19 cellular contexts compared by ENCODE assay signal in the genomic region with DNA sequence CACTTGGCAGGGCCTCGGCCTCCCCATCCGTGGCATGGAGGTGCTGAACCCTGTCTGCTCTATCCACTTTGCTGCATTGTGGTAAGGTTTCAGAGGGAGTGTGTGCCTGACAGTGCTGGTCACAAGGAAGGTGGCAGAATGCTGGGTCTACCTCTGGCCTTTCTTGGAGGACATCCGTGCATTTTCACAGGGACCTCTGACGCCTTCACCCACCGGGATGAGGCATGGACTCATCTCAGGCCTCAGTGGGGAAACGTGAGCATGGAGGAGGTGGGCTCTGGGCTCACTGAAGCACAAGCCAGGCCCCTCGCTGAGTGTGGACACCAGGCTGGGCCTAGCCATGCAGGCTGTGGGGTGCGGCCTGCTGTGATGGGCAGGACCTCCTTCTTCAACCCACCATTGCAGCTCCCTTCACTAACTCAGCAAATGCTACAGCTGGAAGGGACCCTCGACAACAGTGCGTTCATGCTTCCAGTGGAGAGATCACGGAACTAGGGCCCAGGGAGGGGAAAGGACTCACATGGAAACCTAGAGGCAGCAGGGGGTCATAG. TPM values are rescaled to one million over a fixed set of nuclear protein-coding genes. Genes with fewer than 3 reads are reported as not detected.
A peak's percentile ranks its signal among the peaks of the same experiment; 100 is the strongest.
DNase-seq lines count a peak whose midpoint lies in the region; TF ChIP-seq lines count a peak whose summit lies in the region.
"Had no signal": no experiment of that assay in that cellular context is flagged by ENCODE, and none has a peak within 500 bp of the region (broad histone marks: within the 10 kb centered on the region; RNA-seq: fewer than 3 reads in every experiment).

No MANE protein-coding gene starts in this region.

- 84% methylated on average over 8 to 11 of the region's 11 CpGs for WGBS in endodermal cell (ENCODE audit: insufficient coverage in 1 of 2, insufficient read length in 1 of 2), 2 experiments
- WGBS in spleen, 5 donors = 79 to 100% (median 92%) methylated on average over 2 to 11 of the region's 11 CpGs

- POLR2A ChIA-PET in activated CD4-positive, alpha-beta memory T cell treated with anti-CD3 and anti-CD28 coated beads for 36 hours (lab: Charles Lee) = no interaction called here
- POLR2A ChIA-PET in activated CD4-positive, alpha-beta memory T cell treated with anti-CD3 and anti-CD28 coated beads, Interleukin-2, amount 10 ng/mL, durations not matched to agents 7 days and 5 days (lab: Charles Lee) = no interaction called here

- H3K36me3 ChIP-seq in endodermal cell (ENCODE audit: control insufficient read depth, insufficient read depth, low read length) = no peaks in the 10 kb centered on the region
- H3K36me3 ChIP-seq in spleen = no peaks in the 10 kb centered on the region
- H3K36me3 ChIP-seq: BLaER1 treated with 17β-estradiol and CSF1 and Interleukin-3, amounts not matched to agents 10 nM and 100 nM; MG63 had no signal

- no peak overlapping the region for H3K4me3 ChIP-seq in endodermal cell (ENCODE audit: low read length)
- no peak overlapping the region for H3K4me3 ChIP-seq in spleen
- H3K4me3 ChIP-seq: BLaER1 treated with 17β-estradiol and CSF1 and Interleukin-3, amounts not matched to agents 10 nM and 100 nM; MG63 had no signal

- CTCF ChIA-PET in activated CD4-positive, alpha-beta memory T cell treated with anti-CD3 and anti-CD28 coated beads for 36 hours (lab: Charles Lee) = no interaction called here
- CTCF ChIA-PET in activated CD4-positive, alpha-beta memory T cell treated with anti-CD3 and anti-CD28 coated beads, Interleukin-2, amount 10 ng/mL, durations not matched to agents 7 days and 5 days (lab: Charles Lee) = no interaction called here

- H3K9me3 Mint-ChIP-seq in activated CD4-positive, alpha-beta memory T cell treated with anti-CD3 and anti-CD28 coated beads for 36 hours = no peaks in the 10 kb centered on the region
- no peaks in the 10 kb centered on the region for H3K9me3 Mint-ChIP-seq in activated CD4-positive, alpha-beta memory T cell treated with anti-CD3 and anti-CD28 coated beads, Interleukin-2, amount 10 ng/mL, durations not matched to agents 7 days and 5 days
- no peaks in the 10 kb centered on the region for H3K9me3 Mint-ChIP-seq in endodermal cell

- no peaks in the 10 kb centered on the region for H3K27me3 Mint-ChIP-seq in activated CD4-positive, alpha-beta memory T cell treated with anti-CD3 and anti-CD28 coated beads for 36 hours
- H3K27me3 Mint-ChIP-seq in activated CD4-positive, alpha-beta memory T cell treated with anti-CD3 and anti-CD28 coated beads, Interleukin-2, amount 10 ng/mL, durations not matched to agents 7 days and 5 days = no peaks in the 10 kb centered on the region
- peaks cover 2% of the 10 kb centered on the region for H3K27me3 Mint-ChIP-seq in endodermal cell (ENCODE audit: insufficient read depth)

- TF ChIP-seq CTCF in endodermal cell (conservative IDR thresholded peaks at IDR 0.05) = no peak
- no peak for TF ChIP-seq CTCF in spleen (IDR thresholded peaks at IDR 0.05 in 8 of 11, conservative IDR thresholded peaks at IDR 0.05 in 3 of 11)

- peak; percentile 4 for DNase-seq in activated CD4-positive, alpha-beta memory T cell treated with anti-CD3 and anti-CD28 coated beads for 36 hours
- no peak for DNase-seq in activated CD4-positive, alpha-beta memory T cell treated with anti-CD3 and anti-CD28 coated beads, Interleukin-2, amount 10 ng/mL, durations not matched to agents 7 days and 5 days
- DNase-seq in GM03348 (ENCODE audit: low spot score) = peak; percentile 3
- DNase-seq in endodermal cell = peak; percentile 32
- DNase-seq in spleen = peak; percentile 52
- no peak for DNase-seq in RKO (ENCODE audit: low spot score)
- no peak for DNase-seq in NCI-H1105 (lab: John Stamatoyannopoulos, UW)
- no peak for DNase-seq in hypothalamus (lab: John Stamatoyannopoulos, UW)
- DNase-seq: 8988T, DMS 273 treated with DMSO at 0.1 percent for 48 hours, GDM1, GOT3, Karpas-422, MG63, NCI-H1092, NCI-H2227 treated with DMSO at 0.1 percent for 48 hours, NCI-H524, SHP77 treated with DMSO at 0.1 percent for 48 hours had no signal

- H3K4me1 ChIP-seq in endodermal cell (ENCODE audit: control insufficient read depth, insufficient read depth, low read length) (no peaks in the 10 kb centered on the region), spleen (no peaks in the 10 kb centered on the region)

- no peaks in the 10 kb centered on the region for H3K4me1 Mint-ChIP-seq in activated CD4-positive, alpha-beta memory T cell treated with anti-CD3 and anti-CD28 coated beads for 36 hours (ENCODE audit: low read depth)
- H3K4me1 Mint-ChIP-seq in activated CD4-positive, alpha-beta memory T cell treated with anti-CD3 and anti-CD28 coated beads, Interleukin-2, amount 10 ng/mL, durations not matched to agents 7 days and 5 days = no peaks in the 10 kb centered on the region
- H3K4me1 Mint-ChIP-seq in endodermal cell = peaks cover 6% of the 10 kb centered on the region

- no peaks in the 10 kb centered on the region for H3K36me3 Mint-ChIP-seq in activated CD4-positive, alpha-beta memory T cell treated with anti-CD3 and anti-CD28 coated beads for 36 hours
- no peaks in the 10 kb centered on the region for H3K36me3 Mint-ChIP-seq in activated CD4-positive, alpha-beta memory T cell treated with anti-CD3 and anti-CD28 coated beads, Interleukin-2, amount 10 ng/mL, durations not matched to agents 7 days and 5 days (ENCODE audit: low read depth)
- H3K36me3 Mint-ChIP-seq in endodermal cell (ENCODE audit: low read depth) = no peaks in the 10 kb centered on the region

- intact Hi-C loops in activated CD4-positive, alpha-beta memory T cell treated with anti-CD3 and anti-CD28 coated beads for 36 hours (cut with micrococcal nuclease) = no loop called here
- intact Hi-C loops in spleen (cut with DNase I; ENCODE audit: low total_unique reads) = no loop called here

- H3K9me3 ChIP-seq in endodermal cell (ENCODE audit: control insufficient read depth, low read length) (no peaks in the 10 kb centered on the region), spleen (no peaks in the 10 kb centered on the region)
- H3K9me3 ChIP-seq: BLaER1 treated with 17β-estradiol and CSF1 and Interleukin-3, amounts not matched to agents 10 nM and 100 nM; MG63 had no signal

- no peak overlapping the region for H3K4me3 Mint-ChIP-seq in activated CD4-positive, alpha-beta memory T cell treated with anti-CD3 and anti-CD28 coated beads for 36 hours
- H3K4me3 Mint-ChIP-seq in activated CD4-positive, alpha-beta memory T cell treated with anti-CD3 and anti-CD28 coated beads, Interleukin-2, amount 10 ng/mL, durations not matched to agents 7 days and 5 days = no peak overlapping the region
- H3K4me3 Mint-ChIP-seq in endodermal cell = no peak overlapping the region

- H3K27ac Mint-ChIP-seq in activated CD4-positive, alpha-beta memory T cell treated with anti-CD3 and anti-CD28 coated beads for 36 hours = no peak overlapping the region
- no peak overlapping the region for H3K27ac Mint-ChIP-seq in activated CD4-positive, alpha-beta memory T cell treated with anti-CD3 and anti-CD28 coated beads, Interleukin-2, amount 10 ng/mL, durations not matched to agents 7 days and 5 days
- H3K27ac Mint-ChIP-seq in endodermal cell = no peak overlapping the region

- no peak overlapping the region for H3K9ac ChIP-seq in endodermal cell (ENCODE audit: extremely low read depth, low read length, poor library complexity, severe bottlenecking)
- H3K9ac ChIP-seq: BLaER1 treated with 17β-estradiol and CSF1 and Interleukin-3, amounts not matched to agents 10 nM and 100 nM had no signal

- no peak for TF ChIP-seq POLR2A in spleen (IDR thresholded peaks at IDR 0.05)

- no peaks in the 10 kb centered on the region for H3K27me3 ChIP-seq in endodermal cell (ENCODE audit: control insufficient read depth, insufficient read depth, low read length, poor library complexity, severe bottlenecking)
- no peaks in the 10 kb centered on the region for H3K27me3 ChIP-seq in spleen (replicated peaks in 1 of 7)
- H3K27me3 ChIP-seq: BLaER1 treated with 17β-estradiol and CSF1 and Interleukin-3, amounts not matched to agents 10 nM and 100 nM; MG63 had no signal

- H3K27ac ChIP-seq in endodermal cell (ENCODE audit: low read depth, low read length) = no peak overlapping the region
- no peak overlapping the region for H3K27ac ChIP-seq in spleen

RNA-seq across cellular contexts. Expression of a gene that starts 8.6 kb away (rescaled TPM):
- not detected for total RNA-seq in activated CD4-positive, alpha-beta memory T cell treated with anti-CD3 and anti-CD28 coated beads for 36 hours
- not detected for total RNA-seq in activated CD4-positive, alpha-beta memory T cell treated with anti-CD3 and anti-CD28 coated beads, Interleukin-2, amount 10 ng/mL, durations not matched to agents 7 days and 5 days
- total RNA-seq in endodermal cell (not detected), spleen (1 to 10 TPM in 2 of 7 donors, under 1 TPM in 5; 0.56 to 2.9 (median 0.66) TPM)
- not detected for polyA plus RNA-seq in endodermal cell (2013, experiment 1 of 2)
- polyA plus RNA-seq in endodermal cell (2013, experiment 2 of 2) = not detected
- polyA plus RNA-seq in spleen = under 1 TPM in 1 of 3 donors, not detected in 2; 0.45 TPM

RNA-seq across cellular contexts. Expression of a gene that starts 39.2 kb away (rescaled TPM):
- total RNA-seq in activated CD4-positive, alpha-beta memory T cell treated with anti-CD3 and anti-CD28 coated beads for 36 hours = 10 to 100 TPM; 65.6 to 67.0 TPM
- 10 to 100 TPM; 25.8 to 28.5 TPM for total RNA-seq in activated CD4-positive, alpha-beta memory T cell treated with anti-CD3 and anti-CD28 coated beads, Interleukin-2, amount 10 ng/mL, durations not matched to agents 7 days and 5 days
- 100 to 1,000 TPM in 1 of 2 donors, 10 to 100 TPM in 1; 95.4 to 103 TPM for total RNA-seq in endodermal cell
- 47.6 TPM for polyA plus RNA-seq in endodermal cell (2013, experiment 1 of 2)
- 46.7 TPM for polyA plus RNA-seq in endodermal cell (2013, experiment 2 of 2)
- total RNA-seq in spleen = 10 to 100 TPM; 50.4 to 75.1 (median 65.8) TPM
- polyA plus RNA-seq in spleen = 10 to 100 TPM in 1 of 3 donors, 1 to 10 TPM in 2; 6.8 to 10.6 (median 7.8) TPM

Comparison
In these comparisons a context has a peak if more than half of its experiments do, and no peak if none do; other contexts are left out.
1. DNase-seq: peak in activated CD4-positive, alpha-beta memory T cell treated with anti-CD3 and anti-CD28 coated beads for 36 hours (single experiment), GM03348 (single experiment), endodermal cell (single experiment) and spleen (single experiment); none in activated CD4-positive, alpha-beta memory T cell treated with anti-CD3 and anti-CD28 coated beads, Interleukin-2, amount 10 ng/mL, durations not matched to agents 7 days and 5 days (single experiment), RKO (single experiment), NCI-H1105 (single experiment) and hypothalamus (0 of 51).